Comparison of ENCODE assay signal across 13 cellular contexts in genomic region chr1:229693124-229693523, GRCh38.
A peak's percentile ranks its signal among the peaks of the same experiment; 100 is the strongest.
DNase-seq lines count a peak whose midpoint lies in the region; ATAC-seq, FAIRE-seq and TF ChIP-seq lines count a peak whose summit lies in the region.
"Had no signal": no experiment of that assay in that cellular context is flagged by ENCODE, and none has a peak within 500 bp of the region (broad histone marks: within the 10 kb centered on the region; RNA-seq: fewer than 3 reads in every experiment).

No MANE protein-coding gene starts in this region.

- no peaks in the 10 kb centered on the region for H3K36me3 ChIP-seq in esophagus squamous epithelium
- H3K36me3 ChIP-seq in pancreas = no peaks in the 10 kb centered on the region
- H3K36me3 ChIP-seq: neutrophil had no signal

- in situ Hi-C loops in GM13977 (cut with MboI; ENCODE audit: low pct_unique_long_range_greater_than_20kb, low sequenced_read_pairs, unreplicated experiment) = no loop called here

- H3K27ac ChIP-seq in esophagus squamous epithelium (no peak overlapping the region), pancreas (no peak overlapping the region)
- H3K27ac ChIP-seq: neutrophil had no signal

- peak; percentile 18 for DNase-seq in GM13977 (ENCODE audit: low spot score)
- peak; percentile 67 for DNase-seq in LHCN-M2 (ENCODE audit: low read depth)
- DNase-seq in memory B cell (ENCODE audit: low spot score in 2 of 2) = no peak
- DNase-seq in activated T-cell treated with anti-CD3 and anti-CD28 coated beads, Interleukin-2, amount 50 U/mL, for 72 hours = no peak
- no peak for DNase-seq in esophagus squamous epithelium (lab: John Stamatoyannopoulos, UW)
- no peak for DNase-seq in pancreas
- DNase-seq in SHP77 treated with DMSO at 0.1 percent for 48 hours (lab: John Stamatoyannopoulos, UW) = no peak
- DNase-seq: activated CD8-positive, alpha-beta memory T cell treated with anti-CD3 and anti-CD28 coated beads, Interleukin-2, amount 50 U/mL, for 4 hours; CD4-positive, CD25-positive, alpha-beta regulatory T cell; stimulated activated CD4-positive, alpha-beta T cell treated with anti-CD3 and anti-CD28 coated beads, Interleukin-2, amount 100 ng/mL, for 48 hours; T1000 had no signal

- H3K4me3 ChIP-seq in esophagus squamous epithelium (no peak overlapping the region), pancreas (no peak overlapping the region)

- ATAC-seq in GM21576 (IDR thresholded peaks at IDR 0.05; ENCODE audit: unreplicated experiment) (peak; percentile 60), memory B cell (ENCODE audit: low read depth) (peak; percentile 43), pancreas (no peak)
- no peak for ATAC-seq in activated T-cell treated with anti-CD3 and anti-CD28 coated beads, Interleukin-2, amount 50 U/mL, for 72 hours (replicated peaks in 1 of 2)

- peaks cover 11% of the 10 kb centered on the region for H3K27me3 Mint-ChIP-seq in memory B cell
- peaks cover 22% of the 10 kb centered on the region for H3K27me3 Mint-ChIP-seq in activated T-cell treated with anti-CD3 and anti-CD28 coated beads, Interleukin-2, amount 50 U/mL, for 72 hours (ENCODE audit: low read depth)

- H3K4me1 ChIP-seq in esophagus squamous epithelium (peaks cover 0 to 9% (median 0%) of the 10 kb centered on the region in 3 donors), pancreas (no peaks in the 10 kb centered on the region)

- no peaks in the 10 kb centered on the region for H3K9me3 Mint-ChIP-seq in memory B cell
- no peaks in the 10 kb centered on the region for H3K9me3 Mint-ChIP-seq in activated T-cell treated with anti-CD3 and anti-CD28 coated beads, Interleukin-2, amount 50 U/mL, for 72 hours
- H3K9me3 Mint-ChIP-seq: CD4-positive, CD25-positive, alpha-beta regulatory T cell had no signal

- H3K4me1 Mint-ChIP-seq in memory B cell = peaks cover 28% of the 10 kb centered on the region
- H3K4me1 Mint-ChIP-seq in activated T-cell treated with anti-CD3 and anti-CD28 coated beads, Interleukin-2, amount 50 U/mL, for 72 hours (ENCODE audit: low read depth) = peaks cover 58% of the 10 kb centered on the region

- no peaks in the 10 kb centered on the region for H3K36me3 Mint-ChIP-seq in memory B cell
- no peaks in the 10 kb centered on the region for H3K36me3 Mint-ChIP-seq in activated T-cell treated with anti-CD3 and anti-CD28 coated beads, Interleukin-2, amount 50 U/mL, for 72 hours (ENCODE audit: insufficient read depth in 2 of 2)
- H3K36me3 Mint-ChIP-seq: CD4-positive, CD25-positive, alpha-beta regulatory T cell had no signal

- H3K27me3 ChIP-seq in esophagus squamous epithelium (no peaks in the 10 kb centered on the region), pancreas (no peaks in the 10 kb centered on the region)

- no peak overlapping the region for H3K27ac Mint-ChIP-seq in memory B cell
- H3K27ac Mint-ChIP-seq in activated T-cell treated with anti-CD3 and anti-CD28 coated beads, Interleukin-2, amount 50 U/mL, for 72 hours = no peak overlapping the region
- H3K27ac Mint-ChIP-seq: CD4-positive, CD25-positive, alpha-beta regulatory T cell had no signal

- H3K9me3 ChIP-seq in esophagus squamous epithelium = no peaks in the 10 kb centered on the region
- H3K9me3 ChIP-seq in pancreas = no peaks in the 10 kb centered on the region
- H3K9me3 ChIP-seq: neutrophil had no signal

- TF ChIP-seq POLR2A in esophagus squamous epithelium (IDR thresholded peaks at IDR 0.05) = no peak

- FAIRE-seq in pancreas (lab: Jason Lieb, UNC) = no peak

- WGBS in esophagus squamous epithelium, 2 donors = 64 to 68% methylated on average over 5 of the region's 5 CpGs
- WGBS in pancreas, 2 donors = 84 to 88% methylated on average over 5 of the region's 5 CpGs

- no peak for TF ChIP-seq CTCF in GM13977 (IDR thresholded peaks at IDR 0.05; ENCODE audit: extremely low read depth, insufficient read depth, missing control alignments)
- no peak for TF ChIP-seq CTCF in esophagus squamous epithelium (IDR thresholded peaks at IDR 0.05)
- TF ChIP-seq CTCF in pancreas (IDR thresholded peaks at IDR 0.05) = no peak

- intact Hi-C loops in esophagus squamous epithelium (cut with DNase I) (no loop called here), pancreas (cut with DNase I) (no loop called here)

- H3K4me3 Mint-ChIP-seq in memory B cell = no peak overlapping the region
- H3K4me3 Mint-ChIP-seq in activated T-cell treated with anti-CD3 and anti-CD28 coated beads, Interleukin-2, amount 50 U/mL, for 72 hours = no peak overlapping the region
- H3K4me3 Mint-ChIP-seq: CD4-positive, CD25-positive, alpha-beta regulatory T cell had no signal

Comparison
In these comparisons a context has a peak if more than half of its experiments do, and no peak if none do; other contexts are left out.
1. DNase-seq: peak in GM13977 (single experiment) and LHCN-M2 (single experiment); none in memory B cell (0 of 2), activated T-cell treated with anti-CD3 and anti-CD28 coated beads, Interleukin-2, amount 50 U/mL, for 72 hours (0 of 2), esophagus squamous epithelium (single experiment), pancreas (0 of 6) and SHP77 treated with DMSO at 0.1 percent for 48 hours (single experiment).
2. ATAC-seq: peak in GM21576 (single experiment) and memory B cell (single experiment); none in activated T-cell treated with anti-CD3 and anti-CD28 coated beads, Interleukin-2, amount 50 U/mL, for 72 hours (0 of 2) and pancreas (0 of 4).